Comparison of ENCODE assay signal across 34 cellular contexts in the genomic region with DNA sequence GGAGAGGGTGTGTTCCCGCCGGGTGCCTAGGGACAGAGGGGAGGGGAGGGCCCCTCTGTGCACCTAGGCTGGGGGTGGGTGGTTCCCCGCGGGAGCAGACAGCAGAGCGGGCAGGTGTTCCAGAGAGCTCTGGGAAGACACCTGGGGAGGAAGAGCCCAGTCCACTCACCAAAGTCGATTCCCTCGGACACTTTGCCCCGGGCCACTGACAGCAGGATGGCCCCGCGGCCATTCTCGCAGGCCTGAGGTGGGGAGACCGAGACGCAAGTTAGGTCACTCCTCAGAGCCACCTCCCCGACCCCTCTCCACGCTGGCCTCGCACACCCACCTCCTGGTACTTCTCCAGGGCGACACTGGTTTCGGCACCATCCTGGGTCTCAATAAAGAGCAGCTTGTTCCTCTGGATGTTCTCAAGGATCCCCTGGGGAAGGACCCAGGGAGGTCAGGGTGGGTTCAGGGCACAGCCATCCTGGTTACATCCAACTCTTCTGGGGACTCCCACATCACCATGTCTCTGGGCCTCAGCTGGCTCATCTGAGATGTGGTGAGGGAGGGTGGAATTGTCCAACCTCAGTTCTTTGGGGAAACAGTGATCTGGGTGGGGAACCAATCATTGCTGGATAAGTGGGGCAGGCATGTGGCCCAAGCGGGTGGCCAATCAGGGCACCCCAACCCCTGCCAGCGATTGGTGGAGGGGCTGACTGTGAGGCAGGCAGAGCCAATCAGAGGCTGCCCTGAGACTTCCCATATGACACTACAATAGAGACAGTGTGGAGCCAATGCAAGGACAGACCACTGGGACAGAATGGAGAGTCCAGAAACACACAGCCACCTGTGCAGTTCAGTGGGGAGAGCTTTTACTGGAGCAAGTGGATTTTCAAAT. TPM values are rescaled to one million over a fixed set of nuclear protein-coding genes. Genes with fewer than 3 reads are reported as not detected.
DNase-seq lines count a peak whose midpoint lies in the region; ATAC-seq and TF ChIP-seq lines count a peak whose summit lies in the region.
"Had no signal": no experiment of that assay in that cellular context is flagged by ENCODE, and none has a peak within 500 bp of the region (broad histone marks: within the 10 kb centered on the region; RNA-seq: fewer than 3 reads in every experiment).

No MANE protein-coding gene starts in this region.

- H3K4me1 ChIP-seq in RWPE2 (ENCODE audit: insufficient read depth, poor library complexity, severe bottlenecking) (no peaks in the 10 kb centered on the region), uterus (no peaks in the 10 kb centered on the region)
- H3K4me1 ChIP-seq: A549, gastroesophageal sphincter, lower lobe of right lung, suprapubic skin, upper lobe of left lung had no signal

- no peak overlapping the region for H3K4me3 Mint-ChIP-seq in stimulated activated naive CD8-positive, alpha-beta T cell treated with anti-CD3 and anti-CD28 coated beads, Interleukin-15, amount 100 ng/mL, for 72 hours
- peak overlapping the region; percentile 28 for H3K4me3 Mint-ChIP-seq in endothelial cell (ENCODE audit: unreplicated experiment)
- H3K4me3 Mint-ChIP-seq: activated CD8-positive, alpha-beta T cell treated with anti-CD3 and anti-CD28 coated beads for 36 hours; activated naive CD4-positive, alpha-beta T cell treated with anti-CD3 and anti-CD28 coated beads for 36 hours; brain; CD4-positive, CD25-positive, alpha-beta regulatory T cell; naive thymus-derived CD4-positive, alpha-beta T cell; stimulated activated naive B cell treated with anti-CD40 and anti-IgM and Interleukin-4, amounts not matched to agents 10 μg/mL and 1 μg/mL and 100 μg/mL, for 72 hours; T-helper 1 cell treated with Interleukin-12 subunit alpha and Interleukin-12 subunit beta and Interleukin-4 antibody, amounts not matched to agents 30 μg/mL and 1 μg/mL, for 36 hours had no signal

- no peak for TF ChIP-seq POLR2A in uterus (IDR thresholded peaks at IDR 0.05)

- TF ChIP-seq CTCF in RWPE2 (IDR thresholded peaks at IDR 0.05; ENCODE audit: poor library complexity, severe bottlenecking): no peak
- TF ChIP-seq CTCF in endothelial cell (IDR thresholded peaks at IDR 0.05; ENCODE audit: unreplicated experiment): no peak
- TF ChIP-seq CTCF in uterus (IDR thresholded peaks at IDR 0.05): no peak

- intact Hi-C loops in uterus (cut with DNase I; ENCODE audit: low total_unique reads): no loop called here

- H3K36me3 ChIP-seq in RWPE2 (ENCODE audit: low read depth) (peaks cover 80% of the 10 kb centered on the region), uterus (no peaks in the 10 kb centered on the region)

- H3K9me3 ChIP-seq in RWPE2 (ENCODE audit: severe bottlenecking) (no peaks in the 10 kb centered on the region), uterus (no peaks in the 10 kb centered on the region)
- H3K9me3 ChIP-seq: A549, gastroesophageal sphincter, lower lobe of right lung, suprapubic skin, upper lobe of left lung had no signal

- H3K4me3 ChIP-seq in RWPE2 (ENCODE audit: severe bottlenecking): no peak overlapping the region
- H3K4me3 ChIP-seq in uterus: no peak overlapping the region
- H3K4me3 ChIP-seq: A549, gastroesophageal sphincter, hepatocyte, lower lobe of right lung, SK-N-MC, suprapubic skin, upper lobe of left lung had no signal

- H3K27ac Mint-ChIP-seq in stimulated activated naive CD8-positive, alpha-beta T cell treated with anti-CD3 and anti-CD28 coated beads, Interleukin-15, amount 100 ng/mL, for 72 hours: no peak overlapping the region
- H3K27ac Mint-ChIP-seq in endothelial cell (ENCODE audit: unreplicated experiment): no peak overlapping the region
- H3K27ac Mint-ChIP-seq: activated CD8-positive, alpha-beta T cell treated with anti-CD3 and anti-CD28 coated beads for 36 hours; activated naive CD4-positive, alpha-beta T cell treated with anti-CD3 and anti-CD28 coated beads for 36 hours; brain; CD4-positive, CD25-positive, alpha-beta regulatory T cell; stimulated activated naive B cell treated with anti-CD40 and anti-IgM and Interleukin-4, amounts not matched to agents 10 μg/mL and 1 μg/mL and 100 μg/mL, for 72 hours; T-helper 1 cell treated with Interleukin-12 subunit alpha and Interleukin-12 subunit beta and Interleukin-4 antibody, amounts not matched to agents 30 μg/mL and 1 μg/mL, for 36 hours had no signal

- H3K27me3 ChIP-seq in RWPE2 (ENCODE audit: insufficient read depth, poor library complexity, severe bottlenecking): no peaks in the 10 kb centered on the region
- H3K27me3 ChIP-seq in uterus: no peaks in the 10 kb centered on the region
- H3K27me3 ChIP-seq: hepatocyte, suprapubic skin, upper lobe of left lung had no signal

- H3K4me1 Mint-ChIP-seq in stimulated activated naive CD8-positive, alpha-beta T cell treated with anti-CD3 and anti-CD28 coated beads, Interleukin-15, amount 100 ng/mL, for 72 hours: peaks cover 5% of the 10 kb centered on the region
- H3K4me1 Mint-ChIP-seq in endothelial cell (ENCODE audit: unreplicated experiment): no peaks in the 10 kb centered on the region
- H3K4me1 Mint-ChIP-seq: brain; stimulated activated naive B cell treated with anti-CD40 and anti-IgM and Interleukin-4, amounts not matched to agents 10 μg/mL and 1 μg/mL and 100 μg/mL, for 72 hours had no signal

- peaks cover 40% of the 10 kb centered on the region for H3K36me3 Mint-ChIP-seq in endothelial cell (ENCODE audit: low read depth, unreplicated experiment)

- H3K27me3 Mint-ChIP-seq in stimulated activated naive CD8-positive, alpha-beta T cell treated with anti-CD3 and anti-CD28 coated beads, Interleukin-15, amount 100 ng/mL, for 72 hours: no peaks in the 10 kb centered on the region
- peaks cover 8% of the 10 kb centered on the region for H3K27me3 Mint-ChIP-seq in endothelial cell (ENCODE audit: unreplicated experiment)
- H3K27me3 Mint-ChIP-seq: activated CD8-positive, alpha-beta T cell treated with anti-CD3 and anti-CD28 coated beads for 36 hours; brain; CD4-positive, CD25-positive, alpha-beta regulatory T cell; naive thymus-derived CD4-positive, alpha-beta T cell; stimulated activated naive B cell treated with anti-CD40 and anti-IgM and Interleukin-4, amounts not matched to agents 10 μg/mL and 1 μg/mL and 100 μg/mL, for 72 hours had no signal

- no peaks in the 10 kb centered on the region for H3K9me3 Mint-ChIP-seq in stimulated activated naive CD8-positive, alpha-beta T cell treated with anti-CD3 and anti-CD28 coated beads, Interleukin-15, amount 100 ng/mL, for 72 hours
- H3K9me3 Mint-ChIP-seq in endothelial cell (ENCODE audit: unreplicated experiment): no peaks in the 10 kb centered on the region
- H3K9me3 Mint-ChIP-seq: activated CD8-positive, alpha-beta T cell treated with anti-CD3 and anti-CD28 coated beads for 36 hours; activated naive CD4-positive, alpha-beta T cell treated with anti-CD3 and anti-CD28 coated beads for 36 hours; brain; CD4-positive, CD25-positive, alpha-beta regulatory T cell; stimulated activated naive B cell treated with anti-CD40 and anti-IgM and Interleukin-4, amounts not matched to agents 10 μg/mL and 1 μg/mL and 100 μg/mL, for 72 hours; T-helper 1 cell treated with Interleukin-12 subunit alpha and Interleukin-12 subunit beta and Interleukin-4 antibody, amounts not matched to agents 30 μg/mL and 1 μg/mL, for 36 hours had no signal

- DNase-seq in stimulated activated naive CD8-positive, alpha-beta T cell treated with anti-CD3 and anti-CD28 coated beads, Interleukin-15, amount 100 ng/mL, for 72 hours: no peak
- no peak for DNase-seq in stimulated activated naive CD8-positive, alpha-beta T cell treated with anti-CD3 and anti-CD28 coated beads, Interleukin-15, Interleukin-2, amounts not matched to agents 100 U/mL and 50 U/mL, for 24 hours
- peak; percentile 64 for DNase-seq in RWPE2 (ENCODE audit: low spot score)
- DNase-seq in endothelial cell (ENCODE audit: low spot score): no peak
- DNase-seq in stimulated activated CD4-positive, alpha-beta T cell treated with anti-CD3 and anti-CD28 coated beads, Interleukin-2, amount 100 ng/mL, for 48 hours: no peak
- no peak for DNase-seq in uterus
- no peak for DNase-seq in stimulated activated CD4-positive, alpha-beta T cell treated with anti-CD3 and anti-CD28 coated beads, Interleukin-12 subunit alpha, Interleukin-12 subunit beta, amount 100 ng/mL, for 4 hours
- DNase-seq: activated CD4-positive, CD25-positive, alpha-beta regulatory T cell treated with anti-CD3 and anti-CD28 coated beads, Interleukin-2, amount 50 U/mL, for 72 hours; activated CD8-positive, alpha-beta T cell treated with anti-CD3 and anti-CD28 coated beads for 36 hours; activated naive CD4-positive, alpha-beta T cell treated with anti-CD3 and anti-CD28 coated beads for 36 hours; amniotic stem cell; CD4-positive, CD25-positive, alpha-beta regulatory T cell; HCEC 1CT; lower lobe of right lung; midbrain; naive thymus-derived CD4-positive, alpha-beta T cell; NCI-H1105; NCI-H187; NCI-H510A treated with DMSO at 0.1 percent for 48 hours; nucleus accumbens; stimulated activated naive B cell treated with anti-CD40 and anti-IgM and Interleukin-4, amounts not matched to agents 10 μg/mL and 1 μg/mL and 100 μg/mL, for 72 hours; upper lobe of left lung had no signal

- H3K27ac ChIP-seq in RWPE2 (ENCODE audit: poor library complexity, severe bottlenecking): no peak overlapping the region
- no peak overlapping the region for H3K27ac ChIP-seq in uterus
- H3K27ac ChIP-seq: A549, gastroesophageal sphincter, hepatocyte, lower lobe of right lung, SK-N-MC, suprapubic skin, upper lobe of left lung had no signal

- ATAC-seq in stimulated activated naive CD8-positive, alpha-beta T cell treated with anti-CD3 and anti-CD28 coated beads, Interleukin-15, amount 100 ng/mL, for 72 hours: peak; percentile 15
- ATAC-seq in stimulated activated naive CD8-positive, alpha-beta T cell treated with anti-CD3 and anti-CD28 coated beads, Interleukin-15, Interleukin-2, amounts not matched to agents 100 U/mL and 50 U/mL, for 24 hours: no peak
- ATAC-seq in RWPE2 (ENCODE audit: low read depth): peak; percentile 13; the same call in 1 of the 3 replicates
- no peak for ATAC-seq in HG02840 (IDR thresholded peaks at IDR 0.05; ENCODE audit: low FRiP score, unreplicated experiment)
- ATAC-seq: activated CD8-positive, alpha-beta T cell treated with anti-CD3 and anti-CD28 coated beads for 36 hours; gastroesophageal sphincter; lower lobe of right lung; naive thymus-derived CD4-positive, alpha-beta T cell had no signal

RNA-seq across cellular contexts. Expression of a gene that starts 12.6 kb away (rescaled TPM):
- total RNA-seq in endothelial cell (ENCODE audit: unreplicated experiment) (0.44 TPM), uterus (under 1 TPM in 1 of 4 donors, not detected in 3; 0.55 TPM)
- total RNA-seq: activated CD8-positive, alpha-beta T cell treated with anti-CD3 and anti-CD28 coated beads for 36 hours; activated naive CD4-positive, alpha-beta T cell treated with anti-CD3 and anti-CD28 coated beads for 36 hours; naive thymus-derived CD4-positive, alpha-beta T cell; OCI-LY7 had no signal

RNA-seq across cellular contexts. Expression of a gene that starts 17.2 kb away (rescaled TPM):
- total RNA-seq in endothelial cell (ENCODE audit: unreplicated experiment): 44.2 TPM
- total RNA-seq in uterus: 10 to 100 TPM in 2 of 4 donors, 1 to 10 TPM in 2; 1.8 to 16.6 (median 10.5) TPM

RNA-seq across cellular contexts. Expression of a gene that starts 30.5 kb away (rescaled TPM):
- total RNA-seq in endothelial cell (ENCODE audit: unreplicated experiment) (not detected), uterus (1 to 10 TPM in 2 of 4 donors, not detected in 2; 1.1 to 2.5 TPM)
- total RNA-seq: activated CD8-positive, alpha-beta T cell treated with anti-CD3 and anti-CD28 coated beads for 36 hours; activated naive CD4-positive, alpha-beta T cell treated with anti-CD3 and anti-CD28 coated beads for 36 hours; CD4-positive, CD25-positive, alpha-beta regulatory T cell; HT-29; M059J; naive thymus-derived CD4-positive, alpha-beta T cell; OCI-LY7; pulmonary artery endothelial cell; suprapubic skin; upper lobe of left lung had no signal

RNA-seq across cellular contexts. Expression of a gene that starts 51.7 kb away (rescaled TPM):
- total RNA-seq in endothelial cell (ENCODE audit: unreplicated experiment): 13.2 TPM
- total RNA-seq in uterus: 10 to 100 TPM in 1 of 4 donors, 1 to 10 TPM in 2, under 1 TPM in 1; 0.51 to 30.2 (median 3.0) TPM

RNA-seq across cellular contexts. Expression of a gene that starts 53.3 kb away (rescaled TPM):
- total RNA-seq in endothelial cell (ENCODE audit: unreplicated experiment) (4.4 TPM), uterus (10 to 100 TPM in 1 of 4 donors, 1 to 10 TPM in 2, under 1 TPM in 1; 0.26 to 11.3 (median 3.5) TPM)

Comparison
In these comparisons a context has a peak if more than half of its experiments do, and no peak if none do; other contexts are left out.
1. ATAC-seq: peak in stimulated activated naive CD8-positive, alpha-beta T cell treated with anti-CD3 and anti-CD28 coated beads, Interleukin-15, amount 100 ng/mL, for 72 hours (single experiment) and RWPE2 (single experiment); none in stimulated activated naive CD8-positive, alpha-beta T cell treated with anti-CD3 and anti-CD28 coated beads, Interleukin-15, Interleukin-2, amounts not matched to agents 100 U/mL and 50 U/mL, for 24 hours (single experiment) and HG02840 (single experiment).